24 cellular contexts compared by ENCODE assay signal in genomic region chr10:123970927-123971286, GRCh38.
"Had no signal": no experiment of that assay in that cellular context is flagged by ENCODE, and none has a peak within 500 bp of the region (broad histone marks: within the 10 kb centered on the region; RNA-seq: fewer than 3 reads in every experiment).

No MANE protein-coding gene starts in this region.

- H3K36me3 ChIP-seq: gastrocnemius medialis, right lobe of liver, thoracic aorta, tibial nerve had no signal

- H3K4me1 ChIP-seq: gastrocnemius medialis, parathyroid adenoma, right lobe of liver had no signal

- H2AFZ ChIP-seq: parathyroid adenoma had no signal

- H3K27ac Mint-ChIP-seq: effector memory CD8-positive, alpha-beta T cell; mesothelial cell of epicardium; natural killer cell treated with Interleukin-12 subunit alpha and Interleukin-12 subunit beta and Interleukin-15 and Interleukin-18, amount 100 ng/mL, for 72 hours; progenitor cell of endocrine pancreas; stimulated activated naive B cell treated with anti-CD40 and anti-IgM and Interleukin-4, amounts not matched to agents 10 μg/mL and 1 μg/mL and 100 μg/mL, for 72 hours; stimulated activated naive CD8-positive, alpha-beta T cell treated with anti-CD3 and anti-CD28 coated beads, Interleukin-15, Interleukin-2, amounts not matched to agents 100 ng/mL and 50 ng/mL, for 24 hours had no signal

- ATAC-seq: effector memory CD8-positive, alpha-beta T cell; gastrocnemius medialis; left lobe of liver; mucosa of descending colon; natural killer cell treated with Interleukin-12 subunit alpha and Interleukin-12 subunit beta and Interleukin-15 and Interleukin-18, amount 100 ng/mL, for 72 hours; right lobe of liver; stimulated activated naive B cell treated with anti-CD40 and anti-IgM and Interleukin-4, amounts not matched to agents 10 μg/mL and 1 μg/mL and 100 μg/mL, for 72 hours had no signal

- H3K9ac ChIP-seq: parathyroid adenoma had no signal

- H3K4me3 ChIP-seq: gastrocnemius medialis, lung, mucosa of descending colon, right lobe of liver, thoracic aorta, tibial nerve had no signal

- H3K27ac ChIP-seq: gastrocnemius medialis, parathyroid adenoma, right lobe of liver, thoracic aorta, tibial nerve had no signal

- FAIRE-seq: endometrium, keratinocyte, small intestine had no signal

- H3K9me3 ChIP-seq: gastrocnemius medialis, mucosa of descending colon, right lobe of liver had no signal

- H3K4me3 Mint-ChIP-seq: effector memory CD8-positive, alpha-beta T cell; mesothelial cell of epicardium; naive B cell; natural killer cell treated with Interleukin-12 subunit alpha and Interleukin-12 subunit beta and Interleukin-15 and Interleukin-18, amount 100 ng/mL, for 72 hours; neural crest cell; stimulated activated naive B cell treated with anti-CD40 and anti-IgM and Interleukin-4, amounts not matched to agents 10 μg/mL and 1 μg/mL and 100 μg/mL, for 72 hours; stimulated activated naive CD8-positive, alpha-beta T cell treated with anti-CD3 and anti-CD28 coated beads, Interleukin-15, Interleukin-2, amounts not matched to agents 100 ng/mL and 50 ng/mL, for 24 hours had no signal

- H3K9me3 Mint-ChIP-seq: natural killer cell treated with Interleukin-12 subunit alpha and Interleukin-12 subunit beta and Interleukin-15 and Interleukin-18, amount 100 ng/mL, for 72 hours; neural crest cell; stimulated activated naive CD8-positive, alpha-beta T cell treated with anti-CD3 and anti-CD28 coated beads, Interleukin-15, Interleukin-2, amounts not matched to agents 100 ng/mL and 50 ng/mL, for 24 hours had no signal

- H3K36me3 Mint-ChIP-seq: mesothelial cell of epicardium; natural killer cell treated with Interleukin-12 subunit alpha and Interleukin-12 subunit beta and Interleukin-15 and Interleukin-18, amount 100 ng/mL, for 72 hours had no signal

- DNase-seq: cortex of kidney; effector memory CD8-positive, alpha-beta T cell; gastrocnemius medialis; head of caudate nucleus; mesenchymal stem cell; mucosa of descending colon; naive B cell; right lobe of liver; small intestine; stimulated activated CD4-positive, alpha-beta T cell treated with anti-CD3 and anti-CD28 coated beads, Interleukin-15, amount 100 ng/mL, for 24 hours; stimulated activated CD4-positive, alpha-beta T cell treated with anti-CD3 and anti-CD28 coated beads, Interleukin-2, amount 100 ng/mL, for 48 hours; stimulated activated naive B cell treated with anti-CD40 and anti-IgM and Interleukin-4, amounts not matched to agents 10 μg/mL and 1 μg/mL and 100 μg/mL, for 72 hours had no signal
